1 cellular context compared by ENCODE assay signal in the genomic region with DNA sequence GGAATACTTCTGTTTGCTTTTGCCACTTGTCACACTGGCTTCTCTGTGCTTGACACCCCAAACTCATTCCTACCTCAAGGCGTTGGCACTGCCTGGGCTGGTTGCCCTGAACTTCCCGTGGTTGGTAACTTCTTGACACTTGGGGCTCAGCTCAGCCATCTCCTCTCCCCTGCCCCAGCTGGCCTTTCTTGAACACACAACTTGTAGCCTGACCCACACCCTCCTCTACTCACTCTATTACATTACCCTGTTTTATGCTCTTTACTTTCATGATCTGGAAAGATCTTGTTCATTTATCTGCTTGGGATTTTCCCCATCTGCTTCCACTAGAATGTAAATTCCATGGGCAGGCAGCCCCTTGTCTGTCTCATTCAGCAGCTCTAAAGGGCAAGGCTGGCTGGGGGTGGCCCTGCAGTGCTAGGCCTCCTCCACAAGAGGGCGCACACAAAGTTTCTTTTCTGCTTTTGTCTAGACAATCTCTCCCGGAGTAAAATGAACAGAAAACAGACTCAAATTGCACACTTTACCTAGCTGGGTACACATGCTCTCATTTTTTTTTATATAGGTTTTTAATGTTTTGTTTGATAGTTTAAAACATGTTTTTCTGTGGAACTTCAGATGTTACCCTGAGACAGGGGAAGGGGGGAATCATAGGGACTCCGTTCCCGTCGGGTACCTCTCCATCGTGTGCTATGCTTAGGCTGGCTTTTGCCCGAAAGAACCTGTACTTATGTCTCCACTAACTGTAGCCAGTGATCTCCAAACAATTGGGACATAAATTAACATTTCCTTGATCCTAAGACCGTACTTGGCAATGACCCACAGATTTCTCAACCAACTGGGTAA.
TF ChIP-seq lines count a peak whose summit lies in the region.

No MANE protein-coding gene starts in this region.

TF ChIP-seq in K562, 482 proteins besides CTCF, POLR2A, EP300 and RAD21 (continued from another document):
- TF ChIP-seq, protein P1, sequence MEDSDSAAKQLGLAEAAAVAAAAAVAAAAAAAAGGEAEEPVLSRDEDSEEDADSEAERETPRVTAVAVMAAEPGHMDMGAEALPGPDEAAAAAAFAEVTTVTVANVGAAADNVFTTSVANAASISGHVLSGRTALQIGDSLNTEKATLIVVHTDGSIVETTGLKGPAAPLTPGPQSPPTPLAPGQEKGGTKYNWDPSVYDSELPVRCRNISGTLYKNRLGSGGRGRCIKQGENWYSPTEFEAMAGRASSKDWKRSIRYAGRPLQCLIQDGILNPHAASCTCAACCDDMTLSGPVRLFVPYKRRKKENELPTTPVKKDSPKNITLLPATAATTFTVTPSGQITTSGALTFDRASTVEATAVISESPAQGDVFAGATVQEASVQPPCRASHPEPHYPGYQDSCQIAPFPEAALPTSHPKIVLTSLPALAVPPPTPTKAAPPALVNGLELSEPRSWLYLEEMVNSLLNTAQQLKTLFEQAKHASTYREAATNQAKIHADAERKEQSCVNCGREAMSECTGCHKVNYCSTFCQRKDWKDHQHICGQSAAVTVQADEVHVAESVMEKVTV (CRISPR knock-in tag; IDR thresholded peaks at IDR 0.05), result peak; percentile 36; the same call in 1 of the 2 replicates
- no peak for TF ChIP-seq TAF9B (IDR thresholded peaks at IDR 0.05; ENCODE audit: partially characterized antibody)
- no peak for TF ChIP-seq SMAD2 (IDR thresholded peaks at IDR 0.05; ENCODE audit: low read depth, low read length)
- no peak for TF ChIP-seq MAX (CRISPR knock-in tag; IDR thresholded peaks at IDR 0.05)
- TF ChIP-seq, protein P2, sequence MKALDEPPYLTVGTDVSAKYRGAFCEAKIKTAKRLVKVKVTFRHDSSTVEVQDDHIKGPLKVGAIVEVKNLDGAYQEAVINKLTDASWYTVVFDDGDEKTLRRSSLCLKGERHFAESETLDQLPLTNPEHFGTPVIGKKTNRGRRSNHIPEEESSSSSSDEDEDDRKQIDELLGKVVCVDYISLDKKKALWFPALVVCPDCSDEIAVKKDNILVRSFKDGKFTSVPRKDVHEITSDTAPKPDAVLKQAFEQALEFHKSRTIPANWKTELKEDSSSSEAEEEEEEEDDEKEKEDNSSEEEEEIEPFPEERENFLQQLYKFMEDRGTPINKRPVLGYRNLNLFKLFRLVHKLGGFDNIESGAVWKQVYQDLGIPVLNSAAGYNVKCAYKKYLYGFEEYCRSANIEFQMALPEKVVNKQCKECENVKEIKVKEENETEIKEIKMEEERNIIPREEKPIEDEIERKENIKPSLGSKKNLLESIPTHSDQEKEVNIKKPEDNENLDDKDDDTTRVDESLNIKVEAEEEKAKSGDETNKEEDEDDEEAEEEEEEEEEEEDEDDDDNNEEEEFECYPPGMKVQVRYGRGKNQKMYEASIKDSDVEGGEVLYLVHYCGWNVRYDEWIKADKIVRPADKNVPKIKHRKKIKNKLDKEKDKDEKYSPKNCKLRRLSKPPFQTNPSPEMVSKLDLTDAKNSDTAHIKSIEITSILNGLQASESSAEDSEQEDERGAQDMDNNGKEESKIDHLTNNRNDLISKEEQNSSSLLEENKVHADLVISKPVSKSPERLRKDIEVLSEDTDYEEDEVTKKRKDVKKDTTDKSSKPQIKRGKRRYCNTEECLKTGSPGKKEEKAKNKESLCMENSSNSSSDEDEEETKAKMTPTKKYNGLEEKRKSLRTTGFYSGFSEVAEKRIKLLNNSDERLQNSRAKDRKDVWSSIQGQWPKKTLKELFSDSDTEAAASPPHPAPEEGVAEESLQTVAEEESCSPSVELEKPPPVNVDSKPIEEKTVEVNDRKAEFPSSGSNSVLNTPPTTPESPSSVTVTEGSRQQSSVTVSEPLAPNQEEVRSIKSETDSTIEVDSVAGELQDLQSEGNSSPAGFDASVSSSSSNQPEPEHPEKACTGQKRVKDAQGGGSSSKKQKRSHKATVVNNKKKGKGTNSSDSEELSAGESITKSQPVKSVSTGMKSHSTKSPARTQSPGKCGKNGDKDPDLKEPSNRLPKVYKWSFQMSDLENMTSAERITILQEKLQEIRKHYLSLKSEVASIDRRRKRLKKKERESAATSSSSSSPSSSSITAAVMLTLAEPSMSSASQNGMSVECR (CRISPR knock-in tag; IDR thresholded peaks at IDR 0.05), result no peak
- TF ChIP-seq KLF6 (CRISPR knock-in tag; IDR thresholded peaks at IDR 0.05; ENCODE audit: borderline replicate concordance), result no peak
